30 cellular contexts compared by ENCODE assay signal in genomic region chr3:57335273-57335938, GRCh38. TPM values are rescaled to one million over a fixed set of nuclear protein-coding genes. Genes with fewer than 3 reads are reported as not detected.
"Had no signal": no experiment of that assay in that cellular context is flagged by ENCODE, and none has a peak within 500 bp of the region (broad histone marks: within the 10 kb centered on the region; RNA-seq: fewer than 3 reads in every experiment).

No MANE protein-coding gene starts in this region.

- H3K27me3 ChIP-seq: adrenal gland, ascending aorta, esophagus muscularis mucosa, heart left ventricle, pancreas, sigmoid colon, uterus had no signal

- H3K9me3 ChIP-seq: adrenal gland, ascending aorta, esophagus muscularis mucosa, heart left ventricle, pancreas, prostate gland, sigmoid colon, uterus had no signal

- H3K4me1 ChIP-seq: adrenal gland, ascending aorta, esophagus muscularis mucosa, foreskin keratinocyte, pancreas, prostate gland, sigmoid colon, uterus had no signal

- H3K36me3 ChIP-seq: adrenal gland, ascending aorta, esophagus muscularis mucosa, heart left ventricle, pancreas, prostate gland, sigmoid colon, uterus, WERI-Rb-1 had no signal

- H3K27ac ChIP-seq: adrenal gland, ascending aorta, esophagus muscularis mucosa, foreskin keratinocyte, heart left ventricle, pancreas, prostate gland, sigmoid colon, uterus, WERI-Rb-1 had no signal

- FAIRE-seq: endothelial cell of umbilical vein, pancreas had no signal

- DNase-seq: activated CD4-positive, alpha-beta memory T cell treated with anti-CD3 and anti-CD28 coated beads, Interleukin-2, amount 10 ng/mL, durations not matched to agents 7 days and 5 days; activated CD4-positive, alpha-beta T cell treated with anti-CD3 and anti-CD28 coated beads, Interleukin-2, amount 10 ng/mL, durations not matched to agents 7 days and 5 days; activated effector memory CD4-positive, alpha-beta T cell treated with Interleukin-2 at 50 U/mL for 16 hours; activated naive CD4-positive, alpha-beta T cell treated with Interleukin-2 at 50 U/mL for 16 hours; activated T-cell treated with anti-CD3 and anti-CD28 coated beads, Interleukin-2, amount 50 U/mL, for 48 hours; adrenal gland; caudate nucleus; cortex of kidney; effector memory CD8-positive, alpha-beta T cell; foreskin keratinocyte; heart left ventricle; midbrain; naive thymus-derived CD4-positive, alpha-beta T cell; nucleus accumbens; pancreas; retina; sigmoid colon; small intestine; stimulated activated CD4-positive, alpha-beta T cell treated with anti-CD3 and anti-CD28 coated beads, Interleukin-4, amount 100 ng/mL, for 24 hours; stimulated activated naive CD8-positive, alpha-beta T cell treated with anti-CD3 and anti-CD28 coated beads, Interleukin-15, amount 100 ng/mL, for 72 hours; substantia nigra; uterus had no signal

- H3K4me3 ChIP-seq: adrenal gland, ascending aorta, esophagus muscularis mucosa, heart left ventricle, pancreas, prostate gland, sigmoid colon, uterus had no signal

RNA-seq across cellular contexts. Expression of gene ASB14, which starts 42.9 kb away (rescaled TPM):
- total RNA-seq: activated CD4-positive, alpha-beta memory T cell treated with anti-CD3 and anti-CD28 coated beads, Interleukin-2, amount 10 ng/mL, durations not matched to agents 7 days and 5 days; activated CD4-positive, alpha-beta T cell treated with anti-CD3 and anti-CD28 coated beads, Interleukin-2, amount 10 ng/mL, durations not matched to agents 7 days and 5 days; ascending aorta; chondrocyte; endothelial cell of umbilical vein; esophagus muscularis mucosa; foreskin keratinocyte; kidney epithelial cell; lower leg skin; naive thymus-derived CD4-positive, alpha-beta T cell; prostate gland; sigmoid colon had no signal
